In the genomic region with DNA sequence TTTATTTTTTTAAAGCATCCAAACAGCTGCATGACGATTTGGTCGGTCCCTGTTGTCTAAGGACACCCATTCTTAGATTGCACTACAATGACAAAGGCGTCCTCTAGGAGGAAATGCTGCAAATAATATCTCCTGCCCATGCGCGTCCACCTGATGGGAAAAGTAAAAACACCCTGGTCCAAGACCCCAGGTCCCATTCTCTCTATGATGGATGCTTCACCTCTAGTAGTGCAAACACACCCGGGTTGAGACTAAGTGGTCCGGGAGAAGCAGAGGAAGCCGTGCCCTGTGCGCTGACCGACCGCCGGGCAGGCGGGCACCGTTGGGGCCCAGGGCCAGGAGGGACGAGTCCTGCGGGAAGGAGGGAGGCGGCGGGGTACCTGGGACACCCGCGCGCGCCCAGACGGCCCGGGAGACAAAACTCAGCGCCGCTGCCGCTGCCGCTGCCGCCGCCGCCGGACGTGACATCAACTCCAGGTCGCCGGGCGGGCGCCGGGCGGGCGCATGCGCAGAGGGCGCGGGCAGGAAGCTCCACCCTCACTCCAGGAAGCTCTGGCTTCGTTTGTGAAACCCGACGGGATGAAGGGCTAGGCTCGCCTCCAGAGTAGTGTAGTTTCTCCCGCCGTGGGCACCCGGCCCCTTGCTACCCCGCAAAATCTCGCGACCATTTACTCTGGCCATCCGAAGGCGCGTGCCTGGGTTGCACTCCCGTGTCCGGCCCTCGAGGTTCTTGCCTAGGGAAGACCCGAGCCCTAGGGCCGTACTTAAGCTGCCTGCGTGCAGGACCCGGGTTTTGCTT, we compare ENCODE assay signal across 8 cellular contexts. TPM values are rescaled to one million over a fixed set of nuclear protein-coding genes. Genes with fewer than 3 reads are reported as not detected.
DNase-seq lines count a peak whose midpoint lies in the region; ATAC-seq, FAIRE-seq and TF ChIP-seq lines count a peak whose summit lies in the region.

A gene (minus strand): TSS at position 462 of the 799 bp plus-strand sequence. CDS start 1,639 bp downstream, outside the sequence.

- H3K9me3 ChIP-seq in adipocyte (ENCODE audit: control insufficient read depth, low read length) (no peaks in the 10 kb centered on the region), upper lobe of left lung (no peaks in the 10 kb centered on the region)

- H3K27me3 ChIP-seq in adipocyte (replicated peaks; ENCODE audit: control insufficient read depth, insufficient read depth, low read length) (no peaks in the 10 kb centered on the region), upper lobe of left lung (no peaks in the 10 kb centered on the region)

- peak; percentile 89 for TF ChIP-seq POLR2A in GM12891 (IDR thresholded peaks at IDR 0.05; ENCODE audit: low read depth, low read length)
- TF ChIP-seq POLR2A in upper lobe of left lung (IDR thresholded peaks at IDR 0.05) = peak; percentile 31 to 95 (median 87)

- peak in 3 of 6 experiments; percentile 22 to 52 (median 27) for TF ChIP-seq CTCF in upper lobe of left lung (IDR thresholded peaks at IDR 0.05)

- H3K9ac ChIP-seq in adipocyte (ENCODE audit: low read length) = peak within 1 kb of the TSS; percentile 92

- ATAC-seq in HG02763 (IDR thresholded peaks at IDR 0.05; ENCODE audit: unreplicated experiment) (peak; percentile 88), upper lobe of left lung (ENCODE audit: low FRiP score in 2 of 2) (peak; percentile 92 to 99)

- H3K4me3 ChIP-seq in adipocyte (ENCODE audit: low read length) (peak within 1 kb of the TSS; percentile 95), upper lobe of left lung (peak within 1 kb of the TSS; percentile 62 to 80 (median 76))

- peak within 1 kb of the TSS; percentile 91 to 96 (median 94) for H3K27ac ChIP-seq in upper lobe of left lung

- FAIRE-seq in GM12891 (lab: Jason Lieb, UNC) = peak; percentile 95

- DNase-seq in GM12891 (ENCODE audit: insufficient read length, low spot score) (peak; percentile 77), NCI-H1417 treated with DMSO at 0.1 percent for 48 hours (lab: John Stamatoyannopoulos, UW) (peak; percentile 73), T follicular helper cell (ENCODE audit: low read depth) (peak; percentile 89), adipocyte (ENCODE audit: low read depth) (peak; percentile 97), cardiac septum (ENCODE audit: low spot score) (peak; percentile 97), posterior cingulate gyrus (peak; percentile 85 to 99 (median 90)), upper lobe of left lung (peak; percentile 94 to 99)

- WGBS in upper lobe of left lung, 2 donors = 0% methylated on average over 22 to 30 of the region's 63 CpGs

- H3K4me1 ChIP-seq in adipocyte (ENCODE audit: control insufficient read depth, insufficient read depth, low read length) (peaks cover 16% of the 10 kb centered on the region), upper lobe of left lung (peaks cover 7 to 17% (median 12%) of the 10 kb centered on the region in 4 donors)

- peak in 2 of 4 donors; percentile 6 to 30 for TF ChIP-seq EP300 in upper lobe of left lung (IDR thresholded peaks at IDR 0.05)

- intact Hi-C loops in cardiac septum (cut with DNase I) (no loop called here), posterior cingulate gyrus (cut with DNase I) (no loop called here)

- peaks cover 21% of the 10 kb centered on the region for H3K36me3 ChIP-seq in adipocyte (ENCODE audit: control insufficient read depth, insufficient read depth, low read length, severe bottlenecking)
- peaks cover 0 to 22% (median 7%) of the 10 kb centered on the region in 4 donors for H3K36me3 ChIP-seq in upper lobe of left lung

TF ChIP-seq in GM12891, 5 proteins besides CTCF, POLR2A, EP300 and RAD21:
- TF ChIP-seq SPI1 (IDR thresholded peaks at IDR 0.05; ENCODE audit: low read depth, low read length) (no peak), POU2F2 (IDR thresholded peaks at IDR 0.05; ENCODE audit: low read depth, low read length) (0 out of 2 replicates have a peak, but pooled peaks have one; percentile 12), PAX5 (IDR thresholded peaks at IDR 0.05; ENCODE audit: insufficient read depth, low read length, severe bottlenecking) (no peak), TAF1 (IDR thresholded peaks at IDR 0.05; ENCODE audit: low read depth, low read length) (0 out of 2 replicates have a peak, but pooled peaks have one; percentile 9), POLR2AphosphoS5 (IDR thresholded peaks at IDR 0.05; ENCODE audit: low read depth, low read length) (peak; percentile 83)

RNA-seq across cellular contexts. Expression of the gene that starts here (rescaled TPM):
- 21.3 TPM for polyA plus RNA-seq in GM12891 (2012; ENCODE audit: low read depth, missing spikeins)
- 30.5 TPM for total RNA-seq in cardiac septum
- 10 to 100 TPM in 4 of 6 donors, 1 to 10 TPM in 2; 8.1 to 32.5 (median 14.3) TPM for total RNA-seq in upper lobe of left lung

Comparison
In these comparisons a context has a peak if more than half of its experiments do, and no peak if none do; other contexts are left out.
1. Peak in every context shown above with its lines: DNase-seq, ATAC-seq, H3K4me3 ChIP-seq and H3K27ac ChIP-seq.